In the genomic region with DNA sequence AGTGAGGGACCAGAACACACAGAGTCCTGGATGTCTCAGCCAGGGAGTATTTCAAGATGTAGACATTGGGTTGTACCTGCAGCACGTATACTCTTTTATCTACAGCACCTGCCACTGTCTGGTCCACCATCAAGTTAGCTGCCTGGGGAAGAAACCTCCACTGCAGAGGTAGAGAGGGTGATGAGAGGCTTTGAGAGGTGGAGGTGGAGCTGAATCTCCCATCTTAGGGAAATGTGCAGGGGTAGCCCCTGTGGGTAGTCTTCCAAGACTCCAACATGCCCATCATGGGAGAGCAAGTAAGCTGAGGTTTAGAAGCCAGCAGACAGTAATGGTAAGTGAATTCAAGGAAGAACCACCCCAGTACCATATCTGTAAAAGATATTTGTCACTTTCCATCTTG, we compare ENCODE assay signal across 6 cellular contexts.
"Had no signal": no experiment of that assay in that cellular context is flagged by ENCODE, and none has a peak within 500 bp of the region (broad histone marks: within the 10 kb centered on the region; RNA-seq: fewer than 3 reads in every experiment).

No MANE protein-coding gene starts in this region.

- DNase-seq: H9, HCEC 1CT, IMR-90, KG1 had no signal

- H3K4me3 Mint-ChIP-seq: GM23338, H9 had no signal

- H3K9me3 Mint-ChIP-seq: GM23338, H9 had no signal

- H3K27ac Mint-ChIP-seq: GM23338 had no signal

- H3K4me3 ChIP-seq: GM23338, K562 had no signal

- ATAC-seq: GM23338, K562 had no signal
